In genomic region chr4:112673076-112673475, GRCh38 we compare ENCODE assay signal across 25 cellular contexts.
"Had no signal": no experiment of that assay in that cellular context is flagged by ENCODE, and none has a peak within 500 bp of the region (broad histone marks: within the 10 kb centered on the region; RNA-seq: fewer than 3 reads in every experiment).

No MANE protein-coding gene starts in this region.

- H3K36me3 ChIP-seq: neutrophil, pancreas, prostate gland, right lobe of liver, sigmoid colon, stomach, thoracic aorta, thyroid gland, tibial nerve, upper lobe of left lung, vagina had no signal

- H3K27me3 ChIP-seq: neutrophil, pancreas, right lobe of liver, sigmoid colon, stomach, thyroid gland, tibial nerve, upper lobe of left lung, vagina had no signal

- H3K4me3 ChIP-seq: pancreas, prostate gland, right lobe of liver, sigmoid colon, stomach, thoracic aorta, thyroid gland, tibial nerve, upper lobe of left lung, vagina had no signal

- H3K9me3 ChIP-seq: neutrophil, pancreas, prostate gland, right lobe of liver, sigmoid colon, stomach, thoracic aorta, thyroid gland, tibial nerve, upper lobe of left lung, vagina had no signal

- H3K4me1 ChIP-seq: pancreas, prostate gland, right lobe of liver, stomach, thyroid gland, tibial nerve, upper lobe of left lung, vagina had no signal

- DNase-seq: naive thymus-derived CD8-positive, alpha-beta T cell; nephron progenitor cell; pancreas; retina; right cardiac atrium; right lobe of liver; sigmoid colon; small intestine; stimulated activated CD4-positive, alpha-beta T cell treated with anti-CD3 and anti-CD28 coated beads, Interleukin-15, amount 100 ng/mL, for 24 hours; stimulated activated CD4-positive, alpha-beta T cell treated with anti-CD3 and anti-CD28 coated beads, Interleukin-2, amount 100 ng/mL, for 24 hours; stimulated activated CD4-positive, alpha-beta T cell treated with anti-CD3 and anti-CD28 coated beads, Interleukin-2, amount 100 ng/mL, for 48 hours; stimulated activated CD4-positive, alpha-beta T cell treated with anti-CD3 and anti-CD28 coated beads, Interleukin-4, amount 100 ng/mL, for 24 hours; stimulated activated naive B cell treated with anti-CD40 and anti-IgM and Interleukin-4, amounts not matched to agents 10 μg/mL and 1 μg/mL and 100 μg/mL, for 72 hours; stimulated activated naive CD4-positive, alpha-beta T cell treated with Interleukin-2 at 50 U/mL for 16 hours; stomach; thyroid gland; trophoblast cell; upper lobe of left lung had no signal

- ATAC-seq: naive thymus-derived CD8-positive, alpha-beta T cell; natural killer cell treated with Interleukin-12 subunit alpha and Interleukin-12 subunit beta and Interleukin-15 and Interleukin-18, amount 100 ng/mL, for 72 hours; pancreas; right cardiac atrium; right lobe of liver; stimulated activated effector memory CD8-positive, alpha-beta T cell treated with anti-CD3 and anti-CD28 coated beads, Interleukin-12 subunit alpha, Interleukin-12 subunit beta, amount 100 ng/mL, for 72 hours; stimulated activated naive B cell treated with anti-CD40 and anti-IgM and Interleukin-4, amounts not matched to agents 10 μg/mL and 1 μg/mL and 100 μg/mL, for 72 hours had no signal

- H3K27ac ChIP-seq: neutrophil, pancreas, prostate gland, right lobe of liver, sigmoid colon, stomach, thoracic aorta, thyroid gland, tibial nerve, upper lobe of left lung, vagina had no signal
